In the genomic region with DNA sequence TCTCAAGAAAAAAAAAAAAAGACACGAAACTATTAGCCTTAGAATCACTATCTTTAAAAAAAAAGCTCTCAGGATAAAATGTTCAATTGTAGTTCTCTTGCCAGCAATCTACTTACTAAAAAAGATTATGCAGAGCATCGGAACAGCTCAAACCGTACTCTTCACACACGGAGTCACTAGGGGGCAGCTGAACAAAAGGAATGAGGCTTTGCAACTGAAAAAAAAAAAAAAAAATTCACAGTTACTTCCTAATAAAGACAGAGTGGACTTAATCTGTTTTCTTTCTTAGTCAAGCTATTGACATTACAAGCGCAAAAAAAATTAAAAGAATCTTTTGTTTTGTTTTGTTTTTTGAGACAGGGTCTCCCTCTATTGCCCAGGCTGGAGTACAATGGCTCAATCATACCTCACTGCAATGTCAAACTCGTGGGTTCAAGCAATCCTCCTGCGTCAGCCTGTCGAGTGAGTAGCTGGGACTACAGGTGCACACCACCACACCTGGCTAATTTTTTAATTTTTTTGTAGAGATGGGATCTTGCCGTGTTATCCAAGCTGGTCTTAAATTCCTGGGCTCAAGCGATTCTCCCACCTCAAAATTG, we compare ENCODE assay signal across 8 cellular contexts. TPM values are rescaled to one million over a fixed set of nuclear protein-coding genes. Genes with fewer than 3 reads are reported as not detected.
DNase-seq lines count a peak whose midpoint lies in the region; ATAC-seq and TF ChIP-seq lines count a peak whose summit lies in the region.

No MANE protein-coding gene starts in this region.

- no peak overlapping the region for H3K4me3 ChIP-seq in RWPE2 (ENCODE audit: severe bottlenecking)
- no peak overlapping the region for H3K4me3 ChIP-seq in body of pancreas

- H3K27me3 ChIP-seq in RWPE2 (ENCODE audit: insufficient read depth, poor library complexity, severe bottlenecking) (no peaks in the 10 kb centered on the region), body of pancreas (no peaks in the 10 kb centered on the region)

- ATAC-seq in RWPE2 (ENCODE audit: low read depth) (peak; percentile 38; the same call in 1 of the 3 replicates), body of pancreas (peak; percentile 79), HG03342 (IDR thresholded peaks at IDR 0.05; ENCODE audit: unreplicated experiment) (no peak), GM18505 (IDR thresholded peaks at IDR 0.05; ENCODE audit: unreplicated experiment) (no peak)

- intact Hi-C loops in body of pancreas (cut with DNase I): loop anchor here (10.0 kb wide), 1 partner anchor 327 kb away; no protein-coding TSS in a partner anchor

- H3K4me1 ChIP-seq in RWPE2 (ENCODE audit: insufficient read depth, poor library complexity, severe bottlenecking): peaks cover 10% of the 10 kb centered on the region
- peaks cover 11% of the 10 kb centered on the region for H3K4me1 ChIP-seq in body of pancreas

- H3K27ac ChIP-seq in RWPE2 (ENCODE audit: poor library complexity, severe bottlenecking) (no peak overlapping the region), body of pancreas (no peak overlapping the region)

- TF ChIP-seq CTCF in RWPE2 (IDR thresholded peaks at IDR 0.05; ENCODE audit: poor library complexity, severe bottlenecking) (peak; percentile 78), body of pancreas (IDR thresholded peaks at IDR 0.05) (peak; percentile 45 to 82 (median 64))

- DNase-seq in GDM1 (lab: John Stamatoyannopoulos, UW): peak; percentile 3
- peak; percentile 52 for DNase-seq in LoVo (ENCODE audit: low spot score)
- no peak for DNase-seq in RWPE2 (ENCODE audit: low spot score)
- peak; percentile 58 to 75 (median 68) for DNase-seq in body of pancreas
- DNase-seq in hippocampal formation (lab: John Stamatoyannopoulos, UW): peak; percentile 17 to 68
- DNase-seq in stimulated activated CD4-positive, alpha-beta T cell treated with anti-CD3 and anti-CD28 coated beads, Interleukin-2, amount 100 ng/mL, for 4 hours (ENCODE audit: low read depth): peak; percentile 41

- WGBS in body of pancreas, 2 donors: 49 to 50% methylated on average over 10 of the region's 10 CpGs

- no peaks in the 10 kb centered on the region for H3K9me3 ChIP-seq in RWPE2 (ENCODE audit: severe bottlenecking)
- H3K9me3 ChIP-seq in body of pancreas: no peaks in the 10 kb centered on the region

- TF ChIP-seq POLR2A in body of pancreas (IDR thresholded peaks at IDR 0.05) (no peak), GM18505 (IDR thresholded peaks at IDR 0.05; ENCODE audit: borderline replicate concordance, extremely low read depth, insufficient read depth, insufficient read length) (no peak)

- peaks cover 80% of the 10 kb centered on the region for H3K36me3 ChIP-seq in RWPE2 (ENCODE audit: low read depth)
- peaks cover 0 to 5% of the 10 kb centered on the region in 2 donors for H3K36me3 ChIP-seq in body of pancreas (replicated peaks in 1 of 2; ENCODE audit: insufficient read depth in 1 of 2, low read depth in 2 of 2)

RNA-seq across cellular contexts. Expression of gene PMS2, which starts 11.5 kb away (rescaled TPM):
- 1 to 10 TPM; 6.2 to 6.6 TPM for total RNA-seq in body of pancreas

RNA-seq across cellular contexts. Expression of gene AIMP2, which starts 11.8 kb away (rescaled TPM):
- total RNA-seq in body of pancreas: 10 to 100 TPM; 10.9 to 15.2 TPM

RNA-seq across cellular contexts. Expression of gene RSPH10B, which starts 26.8 kb away (rescaled TPM):
- total RNA-seq in body of pancreas: not detected

RNA-seq across cellular contexts. Expression of gene ANKRD61, which starts 33.9 kb away (rescaled TPM):
- not detected for total RNA-seq in body of pancreas

Comparison
In these comparisons a context has a peak if more than half of its experiments do, and no peak if none do; other contexts are left out.
1. ATAC-seq: peak in RWPE2 (single experiment) and body of pancreas (single experiment); none in HG03342 (single experiment) and GM18505 (single experiment).